11 cellular contexts compared by ENCODE assay signal in genomic region chr19:42512743-42513304, GRCh38. TPM values are rescaled to one million over a fixed set of nuclear protein-coding genes. Genes with fewer than 3 reads are reported as not detected.
A peak's percentile ranks its signal among the peaks of the same experiment; 100 is the strongest.
DNase-seq lines count a peak whose midpoint lies in the region; ATAC-seq, FAIRE-seq and TF ChIP-seq lines count a peak whose summit lies in the region.
"Had no signal": no experiment of that assay in that cellular context is flagged by ENCODE, and none has a peak within 500 bp of the region (broad histone marks: within the 10 kb centered on the region; RNA-seq: fewer than 3 reads in every experiment).

No MANE protein-coding gene starts in this region.

- DNase-seq in GM12865 (ENCODE audit: low read depth): peak; percentile 85
- peak; percentile 53 for DNase-seq in GM19239 (ENCODE audit: insufficient read length, low spot score)
- DNase-seq in activated T-cell treated with anti-CD3 and anti-CD28 coated beads, Interleukin-2, amount 50 U/mL, for 72 hours: peak in 1 of 2 donors; percentile 8
- no peak for DNase-seq in A172 (ENCODE audit: low spot score)
- no peak for DNase-seq in NCI-H2029 (lab: John Stamatoyannopoulos, UW)
- DNase-seq in NCI-H1105 (lab: John Stamatoyannopoulos, UW): no peak
- no peak for DNase-seq in NCI-H524 treated with DMSO at 0.1 percent for 48 hours (lab: John Stamatoyannopoulos, UW)
- DNase-seq: HCEC 1CT had no signal

- peak; percentile 97 for FAIRE-seq in GM19239 (lab: Jason Lieb, UNC)

- no peaks in the 10 kb centered on the region for H3K27me3 Mint-ChIP-seq in activated T-cell treated with anti-CD3 and anti-CD28 coated beads, Interleukin-2, amount 50 U/mL, for 72 hours (ENCODE audit: low read depth)

- H3K9me3 Mint-ChIP-seq in activated T-cell treated with anti-CD3 and anti-CD28 coated beads, Interleukin-2, amount 50 U/mL, for 72 hours: no peaks in the 10 kb centered on the region

- no peak for TF ChIP-seq CTCF in GM12865 (IDR thresholded peaks at IDR 0.05; ENCODE audit: insufficient read depth, low read depth, low read length, missing control alignments)

- H3K4me3 ChIP-seq in GM12865 (ENCODE audit: low read depth, low read length): no peak overlapping the region
- H3K4me3 ChIP-seq: dorsolateral prefrontal cortex, Peyer's patch had no signal

- H3K36me3 Mint-ChIP-seq in activated T-cell treated with anti-CD3 and anti-CD28 coated beads, Interleukin-2, amount 50 U/mL, for 72 hours (ENCODE audit: insufficient read depth in 2 of 2): no peaks in the 10 kb centered on the region

- H3K4me1 Mint-ChIP-seq in activated T-cell treated with anti-CD3 and anti-CD28 coated beads, Interleukin-2, amount 50 U/mL, for 72 hours (ENCODE audit: low read depth): peaks cover 38% of the 10 kb centered on the region

- peak overlapping the region in 1 of 2 donors; percentile 55 for H3K4me3 Mint-ChIP-seq in activated T-cell treated with anti-CD3 and anti-CD28 coated beads, Interleukin-2, amount 50 U/mL, for 72 hours

- ATAC-seq in HG02885 (IDR thresholded peaks at IDR 0.05; ENCODE audit: poor library complexity, unreplicated experiment): peak; percentile 93
- peak; percentile 49 to 60 for ATAC-seq in activated T-cell treated with anti-CD3 and anti-CD28 coated beads, Interleukin-2, amount 50 U/mL, for 72 hours (replicated peaks in 1 of 2)

- no peak overlapping the region for H3K27ac Mint-ChIP-seq in activated T-cell treated with anti-CD3 and anti-CD28 coated beads, Interleukin-2, amount 50 U/mL, for 72 hours

RNA-seq across cellular contexts. Expression of gene CEACAM1, which starts 15.5 kb away (rescaled TPM):
- 1 to 10 TPM; 4.0 to 8.2 TPM for total RNA-seq in activated T-cell treated with anti-CD3 and anti-CD28 coated beads, Interleukin-2, amount 50 U/mL, for 72 hours
- 0.67 and 2.2 TPM in 2 replicates for total RNA-seq in A172 (2014; rRNA removed; shearing (Covaris generic))

Comparison
In these comparisons a context has a peak if more than half of its experiments do, and no peak if none do; other contexts are left out.
1. DNase-seq: peak in GM12865 (single experiment) and GM19239 (single experiment); none in A172 (single experiment), NCI-H2029 (single experiment), NCI-H1105 (single experiment) and NCI-H524 treated with DMSO at 0.1 percent for 48 hours (single experiment).